In the genomic region with DNA sequence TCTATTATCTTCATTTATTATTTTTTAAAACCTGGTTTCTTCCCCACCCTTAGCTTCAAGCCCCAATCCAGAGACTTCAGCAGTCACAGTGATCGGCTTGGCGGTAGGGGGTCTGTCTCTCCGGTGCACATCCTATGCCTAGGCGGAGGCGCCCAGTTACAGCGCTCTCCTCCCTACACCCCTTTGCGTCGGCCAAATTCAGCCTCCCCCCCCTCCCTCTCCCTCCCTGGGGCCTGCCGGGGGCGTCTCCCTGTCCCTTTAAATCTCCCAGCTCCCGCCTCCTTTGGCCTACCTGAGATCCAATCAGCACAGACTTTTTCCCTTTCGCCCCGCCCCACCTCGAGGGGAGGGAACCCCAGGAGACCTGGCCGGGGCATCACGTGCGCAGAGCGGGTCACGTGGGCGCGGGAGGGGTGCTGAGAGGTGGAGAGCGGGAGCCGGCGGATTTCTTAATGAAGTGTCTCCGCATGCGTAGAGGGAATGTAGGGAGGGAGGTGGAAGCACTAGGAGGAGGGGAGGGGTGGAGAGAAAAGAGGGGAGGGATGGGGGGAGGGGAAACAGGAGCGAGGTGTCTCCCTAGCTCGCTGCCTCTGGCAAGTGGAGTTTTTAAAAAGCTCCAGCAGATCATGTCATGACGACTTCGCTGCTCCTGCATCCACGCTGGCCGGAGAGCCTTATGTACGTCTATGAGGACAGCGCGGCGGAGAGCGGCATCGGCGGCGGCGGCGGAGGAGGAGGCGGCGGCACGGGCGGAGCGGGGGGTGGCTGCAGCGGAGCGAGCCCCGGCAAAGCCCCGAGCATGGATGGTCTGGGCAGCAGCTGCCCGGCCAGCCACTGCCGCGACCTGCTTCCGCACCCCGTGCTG, we compare ENCODE assay signal across 8 cellular contexts. TPM values are rescaled to one million over a fixed set of nuclear protein-coding genes. Genes with fewer than 3 reads are reported as not detected.
DNase-seq lines count a peak whose midpoint lies in the region; ATAC-seq lines count a peak whose summit lies in the region.

A gene with protein sequence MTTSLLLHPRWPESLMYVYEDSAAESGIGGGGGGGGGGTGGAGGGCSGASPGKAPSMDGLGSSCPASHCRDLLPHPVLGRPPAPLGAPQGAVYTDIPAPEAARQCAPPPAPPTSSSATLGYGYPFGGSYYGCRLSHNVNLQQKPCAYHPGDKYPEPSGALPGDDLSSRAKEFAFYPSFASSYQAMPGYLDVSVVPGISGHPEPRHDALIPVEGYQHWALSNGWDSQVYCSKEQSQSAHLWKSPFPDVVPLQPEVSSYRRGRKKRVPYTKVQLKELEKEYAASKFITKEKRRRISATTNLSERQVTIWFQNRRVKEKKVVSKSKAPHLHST (plus strand): TSS at position 556 of the 865 bp plus-strand sequence. CDS start 76 bp downstream, at position 632.

- H3K27ac Mint-ChIP-seq in T-helper 1 cell treated with Interleukin-12 subunit alpha and Interleukin-12 subunit beta and Interleukin-4 antibody, amounts not matched to agents 30 μg/mL and 1 μg/mL, for 36 hours, result peak within 1 kb of the TSS; percentile 31
- H3K27ac Mint-ChIP-seq in activated T-helper 17 cell treated with anti-CD3 and anti-CD28 coated beads, Interleukin-2, amount 50 U/mL, for 72 hours, result no peak within 1 kb of the TSS

- H3K9me3 Mint-ChIP-seq in T-helper 1 cell treated with Interleukin-12 subunit alpha and Interleukin-12 subunit beta and Interleukin-4 antibody, amounts not matched to agents 30 μg/mL and 1 μg/mL, for 36 hours, result no peaks in the 10 kb centered on the region
- no peaks in the 10 kb centered on the region for H3K9me3 Mint-ChIP-seq in activated T-helper 17 cell treated with anti-CD3 and anti-CD28 coated beads, Interleukin-2, amount 50 U/mL, for 72 hours

- no peaks in the 10 kb centered on the region for H3K36me3 Mint-ChIP-seq in T-helper 1 cell treated with Interleukin-12 subunit alpha and Interleukin-12 subunit beta and Interleukin-4 antibody, amounts not matched to agents 30 μg/mL and 1 μg/mL, for 36 hours (ENCODE audit: low read depth)
- H3K36me3 Mint-ChIP-seq in activated T-helper 17 cell treated with anti-CD3 and anti-CD28 coated beads, Interleukin-2, amount 50 U/mL, for 72 hours (ENCODE audit: low read depth), result no peaks in the 10 kb centered on the region

- H3K4me1 Mint-ChIP-seq in T-helper 1 cell treated with Interleukin-12 subunit alpha and Interleukin-12 subunit beta and Interleukin-4 antibody, amounts not matched to agents 30 μg/mL and 1 μg/mL, for 36 hours (ENCODE audit: low read depth), result no peaks in the 10 kb centered on the region
- no peaks in the 10 kb centered on the region for H3K4me1 Mint-ChIP-seq in activated T-helper 17 cell treated with anti-CD3 and anti-CD28 coated beads, Interleukin-2, amount 50 U/mL, for 72 hours

- H3K4me3 Mint-ChIP-seq in T-helper 1 cell treated with Interleukin-12 subunit alpha and Interleukin-12 subunit beta and Interleukin-4 antibody, amounts not matched to agents 30 μg/mL and 1 μg/mL, for 36 hours, result no peak within 1 kb of the TSS
- H3K4me3 Mint-ChIP-seq in activated T-helper 17 cell treated with anti-CD3 and anti-CD28 coated beads, Interleukin-2, amount 50 U/mL, for 72 hours, result no peak within 1 kb of the TSS

- H3K27me3 Mint-ChIP-seq in T-helper 1 cell treated with Interleukin-12 subunit alpha and Interleukin-12 subunit beta and Interleukin-4 antibody, amounts not matched to agents 30 μg/mL and 1 μg/mL, for 36 hours (ENCODE audit: low read depth), result peaks cover 94% of the 10 kb centered on the region
- H3K27me3 Mint-ChIP-seq in activated T-helper 17 cell treated with anti-CD3 and anti-CD28 coated beads, Interleukin-2, amount 50 U/mL, for 72 hours, result peaks cover 80% of the 10 kb centered on the region

- no peak for ATAC-seq in activated T-helper 17 cell treated with anti-CD3 and anti-CD28 coated beads, Interleukin-2, amount 50 U/mL, for 72 hours (replicated peaks)

- peak; percentile 99 for DNase-seq in DMS114 treated with DMSO at 0.1 percent for 48 hours (lab: John Stamatoyannopoulos, UW; ENCODE audit: unreplicated experiment)
- DNase-seq in LHCN-M2 (ENCODE audit: low read depth), result peak; percentile 99
- peak; percentile 85 for DNase-seq in glomerular visceral epithelial cell (ENCODE audit: extremely low spot score)
- peak; percentile 78 for DNase-seq in stimulated activated CD4-positive, alpha-beta T cell treated with anti-CD3 and anti-CD28 coated beads, Interleukin-15, amount 100 ng/mL, for 24 hours
- DNase-seq in midbrain (lab: John Stamatoyannopoulos, UW), result no peak
- no peak for DNase-seq in NCI-H128 (lab: John Stamatoyannopoulos, UW; ENCODE audit: unreplicated experiment)

RNA-seq across cellular contexts. Expression of the gene that starts here (rescaled TPM):
- 9.1 and 9.4 TPM in 2 replicates for total RNA-seq in LHCN-M2 (2014; rRNA removed)
- polyA plus RNA-seq in LHCN-M2 (2012), result 8.3 TPM
- total RNA-seq in activated T-helper 17 cell treated with anti-CD3 and anti-CD28 coated beads, Interleukin-2, amount 50 U/mL, for 72 hours, result not detected

Comparison
In these comparisons a context has a peak if more than half of its experiments do, and no peak if none do; other contexts are left out.
1. RNA of the gene that starts here (total RNA-seq): 9.1 to 9.4 TPM in LHCN-M2; not detected in activated T-helper 17 cell treated with anti-CD3 and anti-CD28 coated beads, Interleukin-2, amount 50 U/mL, for 72 hours; every median in the first group is over 10 times any median in the second.
2. DNase-seq: peak in DMS114 treated with DMSO at 0.1 percent for 48 hours (single experiment), LHCN-M2 (single experiment), glomerular visceral epithelial cell (single experiment) and stimulated activated CD4-positive, alpha-beta T cell treated with anti-CD3 and anti-CD28 coated beads, Interleukin-15, amount 100 ng/mL, for 24 hours (single experiment); none in midbrain (single experiment) and NCI-H128 (single experiment).